ENCODE assay signal across 35 cellular contexts in genomic region chr2:217570394-217570793, GRCh38.
"Had no signal": no experiment of that assay in that cellular context is flagged by ENCODE, and none has a peak within 500 bp of the region (broad histone marks: within the 10 kb centered on the region; RNA-seq: fewer than 3 reads in every experiment).

No MANE protein-coding gene starts in this region.

- H3K4me3 ChIP-seq: MG63 had no signal

- H3K27ac ChIP-seq: KMS-11 had no signal

- DNase-seq: Karpas-422, Kasumi-1, KBM-7, KG1, MG63, MM.1S, MV-4-11, NCI-H1048, NCI-H1092, NCI-H1092 treated with DMSO at 0.1 percent for 48 hours, NCI-H1105, NCI-H1105 treated with DMSO at 0.1 percent for 48 hours, NCI-H1417, NCI-H1417 treated with DMSO at 0.1 percent for 48 hours, NCI-H1436, NCI-H1436 treated with DMSO at 0.1 percent for 48 hours, NCI-H146, NCI-H1694, NCI-H1694 treated with DMSO at 0.1 percent for 48 hours, NCI-H187, NCI-H187 treated with DMSO at 0.1 percent for 48 hours, NCI-H1930, NCI-H2029, NCI-H2029 treated with DMSO at 0.1 percent for 48 hours, NCI-H2081, NCI-H2081 treated with DMSO at 0.1 percent for 48 hours, NCI-H2107, NCI-H2171, NCI-H2171 treated with DMSO at 0.1 percent for 48 hours, NCI-H2227 treated with DMSO at 0.1 percent for 48 hours, NCI-H226, NCI-H345, NCI-H446, NCI-H446 treated with DMSO at 0.1 percent for 48 hours had no signal

- H3K36me3 ChIP-seq: MG63 had no signal

- H3K27me3 ChIP-seq: MG63 had no signal

- H3K9me3 ChIP-seq: MG63 had no signal
